ENCODE assay signal across 27 cellular contexts in genomic region chr11:87425391-87425790, GRCh38.
DNase-seq lines count a peak whose midpoint lies in the region; ATAC-seq and TF ChIP-seq lines count a peak whose summit lies in the region.
"Had no signal": no experiment of that assay in that cellular context is flagged by ENCODE, and none has a peak within 500 bp of the region (broad histone marks: within the 10 kb centered on the region; RNA-seq: fewer than 3 reads in every experiment).

No MANE protein-coding gene starts in this region.

- H3K4me1 Mint-ChIP-seq in activated CD4-positive, alpha-beta memory T cell treated with anti-CD3 and anti-CD28 coated beads, Interleukin-2, amount 10 ng/mL, durations not matched to agents 7 days and 5 days: no peaks in the 10 kb centered on the region
- H3K4me1 Mint-ChIP-seq in activated T-cell treated with anti-CD3 and anti-CD28 coated beads, Interleukin-2, amount 50 U/mL, for 72 hours (ENCODE audit: low read depth): no peaks in the 10 kb centered on the region
- H3K4me1 Mint-ChIP-seq: activated B cell treated with CpG ODN at 0.5 μM for 24 hours; activated naive CD8-positive, alpha-beta T cell treated with anti-CD3 and anti-CD28 coated beads, Interleukin-2, amount 50 U/mL, for 24 hours had no signal

- H2BK120ac ChIP-seq in trophoblast cell (ENCODE audit: insufficient read depth, low read length, poor library complexity): peak overlapping the region; percentile 31

- H3K79me1 ChIP-seq in trophoblast cell (ENCODE audit: low read length): peaks cover 6% of the 10 kb centered on the region

- CTCF ChIA-PET in activated CD4-positive, alpha-beta memory T cell treated with anti-CD3 and anti-CD28 coated beads, Interleukin-2, amount 10 ng/mL, durations not matched to agents 7 days and 5 days (lab: Charles Lee): no interaction called here

- H3K18ac ChIP-seq in trophoblast cell (ENCODE audit: low read length): no peak overlapping the region

- no peak overlapping the region for H4K91ac ChIP-seq in trophoblast cell (ENCODE audit: low read depth, low read length)

- no peaks in the 10 kb centered on the region for H3K79me2 ChIP-seq in trophoblast cell (ENCODE audit: control insufficient read depth, insufficient read depth, low read length, poor library complexity)

- H3K4me2 ChIP-seq in trophoblast cell (ENCODE audit: low read length): no peak overlapping the region

- H3K27me3 ChIP-seq in trophoblast cell (ENCODE audit: insufficient read depth, low read length): no peaks in the 10 kb centered on the region
- H3K27me3 ChIP-seq: breast epithelium had no signal

- no peak overlapping the region for H4K12ac ChIP-seq in trophoblast cell (ENCODE audit: low read depth, low read length)

- no peak overlapping the region for H3K4ac ChIP-seq in trophoblast cell (ENCODE audit: low read depth, low read length)

- H2BK12ac ChIP-seq in trophoblast cell (ENCODE audit: low read length): peak overlapping the region; percentile 30

- peaks cover 17 to 18% of the 10 kb centered on the region in 2 experiments for H3K4me1 ChIP-seq in trophoblast cell (ENCODE audit: control insufficient read depth in 1 of 2, insufficient read depth in 2 of 2, low read length in 2 of 2)
- H3K4me1 ChIP-seq: breast epithelium, lower lobe of right lung had no signal

- POLR2A ChIA-PET in activated CD4-positive, alpha-beta memory T cell treated with anti-CD3 and anti-CD28 coated beads, Interleukin-2, amount 10 ng/mL, durations not matched to agents 7 days and 5 days (lab: Charles Lee): no interaction called here

- H3K9me3 ChIP-seq in trophoblast cell (ENCODE audit: insufficient read depth, low read depth, low read length): no peaks in the 10 kb centered on the region
- H3K9me3 ChIP-seq: breast epithelium, lower lobe of right lung had no signal

- no peak overlapping the region for H3K4me3 Mint-ChIP-seq in activated CD4-positive, alpha-beta memory T cell treated with anti-CD3 and anti-CD28 coated beads, Interleukin-2, amount 10 ng/mL, durations not matched to agents 7 days and 5 days
- no peak overlapping the region for H3K4me3 Mint-ChIP-seq in activated T-cell treated with anti-CD3 and anti-CD28 coated beads, Interleukin-2, amount 50 U/mL, for 72 hours
- H3K4me3 Mint-ChIP-seq: activated B cell treated with CpG ODN at 0.5 μM for 24 hours; activated CD4-positive, alpha-beta memory T cell treated with anti-CD3 and anti-CD28 coated beads for 36 hours; activated naive CD8-positive, alpha-beta T cell treated with anti-CD3 and anti-CD28 coated beads, Interleukin-2, amount 50 U/mL, for 24 hours; T-helper 2 cell treated with Interferon-gamma antibody and Interleukin-4, amounts not matched to agents 5 μg/mL and 100 μg/mL, for 36 hours had no signal

- peaks cover 1% of the 10 kb centered on the region for H3K27me3 Mint-ChIP-seq in activated CD4-positive, alpha-beta memory T cell treated with anti-CD3 and anti-CD28 coated beads, Interleukin-2, amount 10 ng/mL, durations not matched to agents 7 days and 5 days
- H3K27me3 Mint-ChIP-seq in activated T-cell treated with anti-CD3 and anti-CD28 coated beads, Interleukin-2, amount 50 U/mL, for 72 hours (ENCODE audit: low read depth): no peaks in the 10 kb centered on the region
- H3K27me3 Mint-ChIP-seq: activated B cell treated with CpG ODN at 0.5 μM for 24 hours; activated CD4-positive, alpha-beta memory T cell treated with anti-CD3 and anti-CD28 coated beads for 36 hours; activated naive CD8-positive, alpha-beta T cell treated with anti-CD3 and anti-CD28 coated beads, Interleukin-2, amount 50 U/mL, for 24 hours had no signal

- TF ChIP-seq CTCF in fibroblast of mammary gland (conservative IDR thresholded peaks at IDR 0.05; ENCODE audit: control insufficient read depth, insufficient read depth, low read depth, low read length) (no peak), omental fat pad (IDR thresholded peaks at IDR 0.05) (no peak)

- ATAC-seq in omental fat pad (ENCODE audit: low FRiP score): no peak
- ATAC-seq in activated T-cell treated with anti-CD3 and anti-CD28 coated beads, Interleukin-2, amount 50 U/mL, for 72 hours (replicated peaks in 1 of 2): no peak
- ATAC-seq: activated naive CD8-positive, alpha-beta T cell treated with anti-CD3 and anti-CD28 coated beads, Interleukin-2, amount 50 U/mL, for 24 hours; HepG2; lower lobe of right lung; SK-N-SH treated with all-trans-retinoic acid at 6 μM for 48 hours; stimulated activated naive CD8-positive, alpha-beta T cell treated with anti-CD3 and anti-CD28 coated beads, Interleukin-15, Interleukin-2, amounts not matched to agents 100 U/mL and 50 U/mL, for 24 hours had no signal

- H3K36me3 Mint-ChIP-seq in activated CD4-positive, alpha-beta memory T cell treated with anti-CD3 and anti-CD28 coated beads, Interleukin-2, amount 10 ng/mL, durations not matched to agents 7 days and 5 days (ENCODE audit: low read depth): no peaks in the 10 kb centered on the region
- no peaks in the 10 kb centered on the region for H3K36me3 Mint-ChIP-seq in activated T-cell treated with anti-CD3 and anti-CD28 coated beads, Interleukin-2, amount 50 U/mL, for 72 hours (ENCODE audit: insufficient read depth in 2 of 2)
- H3K36me3 Mint-ChIP-seq: activated CD4-positive, alpha-beta memory T cell treated with anti-CD3 and anti-CD28 coated beads for 36 hours had no signal

- no peak overlapping the region for H4K8ac ChIP-seq in trophoblast cell (ENCODE audit: low read depth, low read length)

- peak overlapping the region; percentile 73 for H3K27ac ChIP-seq in trophoblast cell (ENCODE audit: low read depth, low read length)
- H3K27ac ChIP-seq: breast epithelium, coronary artery, lower lobe of right lung had no signal

- no peak overlapping the region for H3K4me3 ChIP-seq in fibroblast of mammary gland (ENCODE audit: control insufficient read depth, low read depth, low read length)
- H3K4me3 ChIP-seq in trophoblast cell (ENCODE audit: low read depth, low read length): no peak overlapping the region
- H3K4me3 ChIP-seq: breast epithelium, coronary artery, lower lobe of right lung had no signal

- no CpG with 5 or more reads among the region's 5 CpGs for WGBS in trophoblast cell (ENCODE audit: extremely low coverage, insufficient coverage, insufficient read length)

- DNase-seq in HCEC 1CT: peak; percentile 34
- peak; percentile 11 for DNase-seq in RKO (ENCODE audit: low spot score)
- peak; percentile 16 for DNase-seq in fibroblast of mammary gland (ENCODE audit: low read depth)
- peak in 1 of 2 donors; percentile 33 for DNase-seq in trophoblast cell
- DNase-seq in activated CD4-positive, alpha-beta memory T cell treated with anti-CD3 and anti-CD28 coated beads, Interleukin-2, amount 10 ng/mL, durations not matched to agents 7 days and 5 days: no peak
- no peak for DNase-seq in omental fat pad (ENCODE audit: low spot score)
- DNase-seq in CD1c-positive myeloid dendritic cell (ENCODE audit: extremely low spot score): no peak
- DNase-seq in activated T-cell treated with anti-CD3 and anti-CD28 coated beads, Interleukin-2, amount 50 U/mL, for 72 hours: no peak
- DNase-seq: activated B cell treated with CpG ODN at 0.5 μM for 24 hours; activated CD4-positive, alpha-beta memory T cell treated with anti-CD3 and anti-CD28 coated beads for 36 hours; activated effector memory CD4-positive, alpha-beta T cell treated with anti-CD3 and anti-CD28 coated beads, Interleukin-2, amount 50 U/mL, for 16 hours; activated naive CD8-positive, alpha-beta T cell treated with anti-CD3 and anti-CD28 coated beads, Interleukin-2, amount 50 U/mL, for 24 hours; AML-193; DMS79; hippocampal formation; kidney; lower lobe of right lung; NCI-H1105 treated with DMSO at 0.1 percent for 48 hours; NCI-H2081 treated with DMSO at 0.1 percent for 48 hours; nucleus accumbens; stimulated activated CD4-positive, alpha-beta T cell treated with anti-CD3 and anti-CD28 coated beads, Interleukin-4, amount 100 ng/mL, for 24 hours; stimulated activated naive CD8-positive, alpha-beta T cell treated with anti-CD3 and anti-CD28 coated beads, Interleukin-15, Interleukin-2, amounts not matched to agents 100 U/mL and 50 U/mL, for 24 hours had no signal

- no peak overlapping the region for H2AK5ac ChIP-seq in trophoblast cell (ENCODE audit: low read length)

- no peak overlapping the region for H3K23ac ChIP-seq in trophoblast cell (ENCODE audit: low read length)

- no peaks in the 10 kb centered on the region for H3K9me3 Mint-ChIP-seq in activated CD4-positive, alpha-beta memory T cell treated with anti-CD3 and anti-CD28 coated beads, Interleukin-2, amount 10 ng/mL, durations not matched to agents 7 days and 5 days
- H3K9me3 Mint-ChIP-seq in activated T-cell treated with anti-CD3 and anti-CD28 coated beads, Interleukin-2, amount 50 U/mL, for 72 hours: no peaks in the 10 kb centered on the region
- H3K9me3 Mint-ChIP-seq: activated B cell treated with CpG ODN at 0.5 μM for 24 hours; activated CD4-positive, alpha-beta memory T cell treated with anti-CD3 and anti-CD28 coated beads for 36 hours; activated naive CD8-positive, alpha-beta T cell treated with anti-CD3 and anti-CD28 coated beads, Interleukin-2, amount 50 U/mL, for 24 hours; T-helper 2 cell treated with Interferon-gamma antibody and Interleukin-4, amounts not matched to agents 5 μg/mL and 100 μg/mL, for 36 hours had no signal

- no peak overlapping the region for H2AFZ ChIP-seq in trophoblast cell (ENCODE audit: insufficient read depth, low read length, poor library complexity)

- no peaks in the 10 kb centered on the region for H3K36me3 ChIP-seq in trophoblast cell (ENCODE audit: control insufficient read depth in 1 of 2, insufficient read depth in 2 of 2, low read length in 2 of 2)
- H3K36me3 ChIP-seq: breast epithelium, lower lobe of right lung had no signal

- H2BK5ac ChIP-seq in trophoblast cell (ENCODE audit: low read depth, low read length, poor library complexity): peak overlapping the region; percentile 14

- H3K27ac Mint-ChIP-seq in activated CD4-positive, alpha-beta memory T cell treated with anti-CD3 and anti-CD28 coated beads, Interleukin-2, amount 10 ng/mL, durations not matched to agents 7 days and 5 days: no peak overlapping the region
- H3K27ac Mint-ChIP-seq in activated T-cell treated with anti-CD3 and anti-CD28 coated beads, Interleukin-2, amount 50 U/mL, for 72 hours: no peak overlapping the region
- H3K27ac Mint-ChIP-seq: activated B cell treated with CpG ODN at 0.5 μM for 24 hours; activated CD4-positive, alpha-beta memory T cell treated with anti-CD3 and anti-CD28 coated beads for 36 hours; activated naive CD8-positive, alpha-beta T cell treated with anti-CD3 and anti-CD28 coated beads, Interleukin-2, amount 50 U/mL, for 24 hours; T-helper 2 cell treated with Interferon-gamma antibody and Interleukin-4, amounts not matched to agents 5 μg/mL and 100 μg/mL, for 36 hours had no signal

- no peak overlapping the region for H3K14ac ChIP-seq in trophoblast cell (ENCODE audit: low read length)

- H3K9ac ChIP-seq in trophoblast cell (ENCODE audit: low read length): no peak overlapping the region

Comparison
In these comparisons a context has a peak if more than half of its experiments do, and no peak if none do; other contexts are left out.
1. DNase-seq: peak in HCEC 1CT (single experiment), RKO (single experiment) and fibroblast of mammary gland (single experiment); none in activated CD4-positive, alpha-beta memory T cell treated with anti-CD3 and anti-CD28 coated beads, Interleukin-2, amount 10 ng/mL, durations not matched to agents 7 days and 5 days (single experiment), omental fat pad (single experiment), CD1c-positive myeloid dendritic cell (single experiment) and activated T-cell treated with anti-CD3 and anti-CD28 coated beads, Interleukin-2, amount 50 U/mL, for 72 hours (0 of 2).